In genomic region chr1:21898326-21899155, GRCh38 we compare ENCODE assay signal across 14 cellular contexts. TPM values are rescaled to one million over a fixed set of nuclear protein-coding genes. Genes with fewer than 3 reads are reported as not detected.
DNase-seq lines count a peak whose midpoint lies in the region; ATAC-seq and TF ChIP-seq lines count a peak whose summit lies in the region.
"Had no signal": no experiment of that assay in that cellular context is flagged by ENCODE, and none has a peak within 500 bp of the region (broad histone marks: within the 10 kb centered on the region; RNA-seq: fewer than 3 reads in every experiment).

No MANE protein-coding gene starts in this region.

- H3K27ac Mint-ChIP-seq in activated naive CD8-positive, alpha-beta T cell treated with anti-CD3 and anti-CD28 coated beads, Interleukin-2, amount 50 U/mL, for 24 hours = peak overlapping the region; percentile 25
- H3K27ac Mint-ChIP-seq in activated naive CD8-positive, alpha-beta T cell treated with anti-CD3 and anti-CD28 coated beads for 36 hours = no peak overlapping the region
- H3K27ac Mint-ChIP-seq in osteocyte (ENCODE audit: unreplicated experiment) = peak overlapping the region; percentile 56
- H3K27ac Mint-ChIP-seq in naive thymus-derived CD8-positive, alpha-beta T cell = peak overlapping the region in 2 of 10 donors; percentile 28 to 60
- H3K27ac Mint-ChIP-seq: activated CD4-positive, alpha-beta memory T cell treated with anti-CD3 and anti-CD28 coated beads for 36 hours; stimulated activated memory B cell treated with anti-CD40 and anti-IgM and Interleukin-4, amounts not matched to agents 10 μg/mL and 1 μg/mL and 100 μg/mL, for 72 hours had no signal

- no peak overlapping the region for H3K4me3 Mint-ChIP-seq in activated naive CD8-positive, alpha-beta T cell treated with anti-CD3 and anti-CD28 coated beads, Interleukin-2, amount 50 U/mL, for 24 hours
- H3K4me3 Mint-ChIP-seq in activated naive CD8-positive, alpha-beta T cell treated with anti-CD3 and anti-CD28 coated beads for 36 hours = no peak overlapping the region
- no peak overlapping the region for H3K4me3 Mint-ChIP-seq in osteocyte (ENCODE audit: unreplicated experiment)
- H3K4me3 Mint-ChIP-seq in naive thymus-derived CD8-positive, alpha-beta T cell = no peak overlapping the region
- H3K4me3 Mint-ChIP-seq: activated CD4-positive, alpha-beta memory T cell treated with anti-CD3 and anti-CD28 coated beads for 36 hours; stimulated activated memory B cell treated with anti-CD40 and anti-IgM and Interleukin-4, amounts not matched to agents 10 μg/mL and 1 μg/mL and 100 μg/mL, for 72 hours had no signal

- no peaks in the 10 kb centered on the region for H3K9me3 ChIP-seq in aorta (ENCODE audit: control insufficient read depth, low read length)

- intact Hi-C loops in Right ventricle myocardium superior (cut with DNase I) = loop anchor here (5.0 kb wide), 1 partner anchor 39 kb away; the partner anchor contains the start of gene HSPG2
- intact Hi-C loops in aorta (cut with DNase I) = loop anchor here in 1 of 2 donors (5.0 kb wide), 1 partner anchor 64 kb away; no protein-coding TSS in a partner anchor

- peaks cover 0 to 5% of the 10 kb centered on the region in 2 donors for H3K36me3 ChIP-seq in aorta (ENCODE audit: control insufficient read depth in 1 of 2, insufficient read depth in 2 of 2, low read length in 1 of 2)

- no peak for ATAC-seq in activated naive CD8-positive, alpha-beta T cell treated with anti-CD3 and anti-CD28 coated beads, Interleukin-2, amount 50 U/mL, for 24 hours
- ATAC-seq in Right ventricle myocardium superior (ENCODE audit: poor library complexity) (peak; percentile 5), aorta (ENCODE audit: low FRiP score) (no peak), HG02970 (IDR thresholded peaks at IDR 0.05; ENCODE audit: low FRiP score, unreplicated experiment) (no peak)
- no peak for ATAC-seq in naive thymus-derived CD8-positive, alpha-beta T cell
- ATAC-seq: naive thymus-derived CD4-positive, alpha-beta T cell; PC-3; stimulated activated memory B cell treated with anti-CD40 and anti-IgM and Interleukin-4, amounts not matched to agents 10 μg/mL and 1 μg/mL and 100 μg/mL, for 72 hours had no signal

- no peaks in the 10 kb centered on the region for H3K27me3 ChIP-seq in aorta (ENCODE audit: control insufficient read depth in 1 of 2, insufficient read depth in 2 of 2, low read length in 1 of 2)

- H3K4me1 Mint-ChIP-seq in activated naive CD8-positive, alpha-beta T cell treated with anti-CD3 and anti-CD28 coated beads, Interleukin-2, amount 50 U/mL, for 24 hours = peaks cover 2% of the 10 kb centered on the region
- peaks cover 5% of the 10 kb centered on the region for H3K4me1 Mint-ChIP-seq in activated naive CD8-positive, alpha-beta T cell treated with anti-CD3 and anti-CD28 coated beads for 36 hours
- H3K4me1 Mint-ChIP-seq in osteocyte (ENCODE audit: unreplicated experiment) = peaks cover 75% of the 10 kb centered on the region
- peaks cover 2 to 16% (median 7%) of the 10 kb centered on the region in 4 donors for H3K4me1 Mint-ChIP-seq in naive thymus-derived CD8-positive, alpha-beta T cell

- WGBS in aorta, 2 donors = 17 to 25% methylated on average over 16 of the region's 16 CpGs

- no peaks in the 10 kb centered on the region for H3K9me3 Mint-ChIP-seq in activated naive CD8-positive, alpha-beta T cell treated with anti-CD3 and anti-CD28 coated beads, Interleukin-2, amount 50 U/mL, for 24 hours
- no peaks in the 10 kb centered on the region for H3K9me3 Mint-ChIP-seq in activated naive CD8-positive, alpha-beta T cell treated with anti-CD3 and anti-CD28 coated beads for 36 hours
- H3K9me3 Mint-ChIP-seq in osteocyte (ENCODE audit: unreplicated experiment) = no peaks in the 10 kb centered on the region
- no peaks in the 10 kb centered on the region for H3K9me3 Mint-ChIP-seq in naive thymus-derived CD8-positive, alpha-beta T cell
- H3K9me3 Mint-ChIP-seq: activated CD4-positive, alpha-beta memory T cell treated with anti-CD3 and anti-CD28 coated beads for 36 hours; naive thymus-derived CD4-positive, alpha-beta T cell; stimulated activated memory B cell treated with anti-CD40 and anti-IgM and Interleukin-4, amounts not matched to agents 10 μg/mL and 1 μg/mL and 100 μg/mL, for 72 hours had no signal

- H3K4me1 ChIP-seq in aorta (ENCODE audit: control insufficient read depth in 1 of 2, insufficient read depth in 2 of 2, low read length in 2 of 2) = peaks cover 0 to 2% of the 10 kb centered on the region in 2 donors

- no peaks in the 10 kb centered on the region for H3K36me3 Mint-ChIP-seq in activated naive CD8-positive, alpha-beta T cell treated with anti-CD3 and anti-CD28 coated beads, Interleukin-2, amount 50 U/mL, for 24 hours (ENCODE audit: low read depth)
- H3K36me3 Mint-ChIP-seq in activated naive CD8-positive, alpha-beta T cell treated with anti-CD3 and anti-CD28 coated beads for 36 hours = no peaks in the 10 kb centered on the region
- no peaks in the 10 kb centered on the region for H3K36me3 Mint-ChIP-seq in osteocyte (ENCODE audit: unreplicated experiment)
- H3K36me3 Mint-ChIP-seq in naive thymus-derived CD8-positive, alpha-beta T cell = no peaks in the 10 kb centered on the region
- H3K36me3 Mint-ChIP-seq: activated CD4-positive, alpha-beta memory T cell treated with anti-CD3 and anti-CD28 coated beads for 36 hours; naive thymus-derived CD4-positive, alpha-beta T cell; stimulated activated memory B cell treated with anti-CD40 and anti-IgM and Interleukin-4, amounts not matched to agents 10 μg/mL and 1 μg/mL and 100 μg/mL, for 72 hours had no signal

- H3K27me3 Mint-ChIP-seq in activated naive CD8-positive, alpha-beta T cell treated with anti-CD3 and anti-CD28 coated beads, Interleukin-2, amount 50 U/mL, for 24 hours = no peaks in the 10 kb centered on the region
- H3K27me3 Mint-ChIP-seq in activated naive CD8-positive, alpha-beta T cell treated with anti-CD3 and anti-CD28 coated beads for 36 hours = no peaks in the 10 kb centered on the region
- no peaks in the 10 kb centered on the region for H3K27me3 Mint-ChIP-seq in osteocyte (ENCODE audit: unreplicated experiment)
- no peaks in the 10 kb centered on the region for H3K27me3 Mint-ChIP-seq in naive thymus-derived CD8-positive, alpha-beta T cell
- H3K27me3 Mint-ChIP-seq: activated CD4-positive, alpha-beta memory T cell treated with anti-CD3 and anti-CD28 coated beads for 36 hours; naive thymus-derived CD4-positive, alpha-beta T cell had no signal

- no peak for DNase-seq in activated naive CD8-positive, alpha-beta T cell treated with anti-CD3 and anti-CD28 coated beads, Interleukin-2, amount 50 U/mL, for 24 hours
- no peak for DNase-seq in activated naive CD8-positive, alpha-beta T cell treated with anti-CD3 and anti-CD28 coated beads for 36 hours
- peak; percentile 70 for DNase-seq in Right ventricle myocardium superior
- no peak for DNase-seq in osteocyte (ENCODE audit: extremely low spot score, unreplicated experiment)
- peak; percentile 79 to 85 for DNase-seq in aorta
- DNase-seq in MV-4-11 (lab: John Stamatoyannopoulos, UW) = no peak
- no peak for DNase-seq in naive thymus-derived CD8-positive, alpha-beta T cell
- DNase-seq: activated CD4-positive, alpha-beta memory T cell treated with anti-CD3 and anti-CD28 coated beads for 36 hours; naive thymus-derived CD4-positive, alpha-beta T cell; NCI-H2171; PC-3; T-helper 2 cell had no signal

- POLR2A ChIA-PET in naive thymus-derived CD8-positive, alpha-beta T cell (lab: Charles Lee) = no interaction called here

- TF ChIP-seq CTCF in osteocyte (IDR thresholded peaks at IDR 0.05) = no peak

- H3K27ac ChIP-seq in aorta (ENCODE audit: low read depth in 1 of 2, low read length in 2 of 2) = peak overlapping the region; percentile 1 to 86

- H3K4me3 ChIP-seq in aorta (ENCODE audit: low read length in 2 of 2) = no peak overlapping the region

RNA-seq across cellular contexts. Expression of gene HSPG2, which starts 38.6 kb away (rescaled TPM):
- 10 to 100 TPM; 11.0 to 11.6 TPM for total RNA-seq in activated naive CD8-positive, alpha-beta T cell treated with anti-CD3 and anti-CD28 coated beads for 36 hours
- total RNA-seq in Right ventricle myocardium superior = 263 TPM
- total RNA-seq in osteocyte = 197 and 230 TPM in 2 replicates
- 1,000 to 10,000 TPM in 1 of 2 donors, 100 to 1,000 TPM in 1; 868 to 1,205 TPM for total RNA-seq in aorta
- polyA plus RNA-seq in aorta = 100 to 1,000 TPM in 1 of 2 donors, 10 to 100 TPM in 1; 49.1 to 268 TPM
- total RNA-seq in naive thymus-derived CD8-positive, alpha-beta T cell = 1 to 10 TPM; 6.4 to 7.2 TPM
- under 1 TPM in 2 of 3 donors, not detected in 1; 0.46 to 0.76 TPM for polyA plus RNA-seq in naive thymus-derived CD8-positive, alpha-beta T cell

Comparison
In these comparisons a context has a peak if more than half of its experiments do, and no peak if none do; other contexts are left out.
1. DNase-seq: peak in Right ventricle myocardium superior (single experiment) and aorta (2 of 2); none in activated naive CD8-positive, alpha-beta T cell treated with anti-CD3 and anti-CD28 coated beads, Interleukin-2, amount 50 U/mL, for 24 hours (single experiment), activated naive CD8-positive, alpha-beta T cell treated with anti-CD3 and anti-CD28 coated beads for 36 hours (single experiment), osteocyte (single experiment), MV-4-11 (single experiment) and naive thymus-derived CD8-positive, alpha-beta T cell (0 of 10).
2. RNA of gene HSPG2, which starts 38.6 kb away (total RNA-seq): 868 to 1,205 TPM in aorta, 263 TPM in Right ventricle myocardium superior (single experiment) and 197 to 230 TPM in osteocyte; 11.0 to 11.6 TPM in activated naive CD8-positive, alpha-beta T cell treated with anti-CD3 and anti-CD28 coated beads for 36 hours and 6.4 to 7.2 TPM in naive thymus-derived CD8-positive, alpha-beta T cell; every median in the first group is over 10 times any median in the second.